ENCODE assay signal across 9 cellular contexts in genomic region chr20:25056601-25057233, GRCh38. TPM values are rescaled to one million over a fixed set of nuclear protein-coding genes. Genes with fewer than 3 reads are reported as not detected.
DNase-seq lines count a peak whose midpoint lies in the region; ATAC-seq and TF ChIP-seq lines count a peak whose summit lies in the region.
"Had no signal": no experiment of that assay in that cellular context is flagged by ENCODE, and none has a peak within 500 bp of the region (broad histone marks: within the 10 kb centered on the region; RNA-seq: fewer than 3 reads in every experiment).

No MANE protein-coding gene starts in this region.

- H3K4me3 ChIP-seq in adipocyte (ENCODE audit: low read length) (peak overlapping the region; percentile 85), transverse colon (peak overlapping the region; percentile 39 to 85 (median 80))

- H3K36me3 ChIP-seq in ES-I3 (ENCODE audit: insufficient read depth, low read length) (no peaks in the 10 kb centered on the region), adipocyte (ENCODE audit: control insufficient read depth, insufficient read depth, low read length, severe bottlenecking) (no peaks in the 10 kb centered on the region), transverse colon (no peaks in the 10 kb centered on the region)

- TF ChIP-seq CTCF in transverse colon (IDR thresholded peaks at IDR 0.05), result no peak

- no peak for TF ChIP-seq EP300 in transverse colon (IDR thresholded peaks at IDR 0.05; ENCODE audit: low read depth)

- peaks cover 19% of the 10 kb centered on the region for H3K27me3 ChIP-seq in adipocyte (replicated peaks; ENCODE audit: control insufficient read depth, insufficient read depth, low read length)
- H3K27me3 ChIP-seq in transverse colon, result no peaks in the 10 kb centered on the region

- 6% methylated on average over 24 of the region's 24 CpGs; no CpG with 5 or more reads in 1 of the 2 donors for WGBS in transverse colon (ENCODE audit: low coverage in 1 of 2), 2 donors

- H3K4me1 ChIP-seq in ES-I3 (ENCODE audit: insufficient read depth, low read length), result no peaks in the 10 kb centered on the region
- peaks cover 60% of the 10 kb centered on the region for H3K4me1 ChIP-seq in adipocyte (ENCODE audit: control insufficient read depth, insufficient read depth, low read length)
- H3K4me1 ChIP-seq in transverse colon, result peaks cover 30 to 68% (median 51%) of the 10 kb centered on the region in 4 donors

- no peaks in the 10 kb centered on the region for H3K9me3 ChIP-seq in ES-I3 (ENCODE audit: control insufficient read depth, insufficient read depth, low read length)
- no peaks in the 10 kb centered on the region for H3K9me3 ChIP-seq in adipocyte (ENCODE audit: control insufficient read depth, low read length)
- H3K9me3 ChIP-seq in transverse colon, result no peaks in the 10 kb centered on the region

- in situ Hi-C loops in transverse colon (cut with MboI; ENCODE audit: low pct_ligation_motif_present in 1 of 4, low pct_unique_long_range_greater_than_20kb in 1 of 4, low sequenced_read_pairs in 3 of 4), result loop anchor here in 1 of 4 donors (25.0 kb wide), 1 partner anchor 331 kb away; the partner anchor contains the start of gene ABHD12

- intact Hi-C loops in transverse colon (cut with DNase I; ENCODE audit: low total_unique reads), result loop anchor here (10.0 kb wide), 1 partner anchor 208 kb away; no protein-coding TSS in a partner anchor

- peak overlapping the region; percentile 51; the same call in 1 of the 2 replicates for H3K9ac ChIP-seq in ES-I3 (ENCODE audit: low read depth, low read length)
- H3K9ac ChIP-seq in adipocyte (ENCODE audit: low read length), result peak overlapping the region; percentile 90

- no peak for TF ChIP-seq POLR2A in transverse colon (IDR thresholded peaks at IDR 0.05)

- ATAC-seq in HG02870 (IDR thresholded peaks at IDR 0.05; ENCODE audit: unreplicated experiment) (peak; percentile 28), left lobe of liver (no peak)

- H3K27ac ChIP-seq in transverse colon, result peak overlapping the region; percentile 92 to 98 (median 96)

- no peak for DNase-seq in adipocyte (ENCODE audit: low read depth)
- peak; percentile 40 for DNase-seq in left lobe of liver (ENCODE audit: low spot score)
- DNase-seq in transverse colon, result no peak
- no peak for DNase-seq in cerebellum (ENCODE audit: low spot score)
- DNase-seq in HCEC 1CT, result no peak
- DNase-seq in activated CD4-positive, alpha-beta T cell treated with anti-CD3 and anti-CD28 coated beads, Interleukin-2, amount 50 U/mL, for 1 hour, result no peak

RNA-seq across cellular contexts. Expression of gene ACSS1, which starts 1.2 kb away (rescaled TPM):
- total RNA-seq in left lobe of liver (9.9 TPM), transverse colon (10 to 100 TPM; 30.3 to 64.7 (median 51.6) TPM), cerebellum (13.5 TPM)

RNA-seq across cellular contexts. Expression of gene VSX1, which starts 25.2 kb away (rescaled TPM):
- 0.18 TPM for total RNA-seq in left lobe of liver
- under 1 TPM in 1 of 4 donors, not detected in 3; 0.16 TPM for total RNA-seq in transverse colon
- 0.18 TPM for total RNA-seq in cerebellum
- total RNA-seq: LHCN-M2 had no signal
